Comparison of ENCODE assay signal across 8 cellular contexts in genomic region chr10:119651514-119652327, GRCh38. TPM values are rescaled to one million over a fixed set of nuclear protein-coding genes. Genes with fewer than 3 reads are reported as not detected.
A peak's percentile ranks its signal among the peaks of the same experiment; 100 is the strongest.
DNase-seq lines count a peak whose midpoint lies in the region; ATAC-seq and TF ChIP-seq lines count a peak whose summit lies in the region.

No MANE protein-coding gene starts in this region.

- H3K27ac ChIP-seq in gastroesophageal sphincter = peak overlapping the region; percentile 93 to 99 (median 98)

- TF ChIP-seq CTCF in gastroesophageal sphincter (IDR thresholded peaks at IDR 0.05) (no peak), progenitor cell of endocrine pancreas (IDR thresholded peaks at IDR 0.05; ENCODE audit: unreplicated experiment) (no peak)

- peak overlapping the region; percentile 94 for H3K27ac Mint-ChIP-seq in progenitor cell of endocrine pancreas

- peak; percentile 63 for DNase-seq in activated CD8-positive, alpha-beta memory T cell treated with anti-CD3 and anti-CD28 coated beads for 24 hours
- no peak for DNase-seq in activated CD8-positive, alpha-beta memory T cell treated with anti-CD3 and anti-CD28 coated beads, Interleukin-2, amount 50 U/mL, for 4 hours
- DNase-seq in activated T-cell treated with anti-CD3 and anti-CD28 coated beads, Interleukin-2, amount 50 U/mL, for 4 hours = peak; percentile 9
- peak; percentile 33 for DNase-seq in progenitor cell of endocrine pancreas (ENCODE audit: low spot score, unreplicated experiment)
- DNase-seq in Ammon's horn (ENCODE audit: low spot score) = no peak
- DNase-seq in NCI-H226 = no peak

- peak overlapping the region; percentile 87 for H3K4me3 Mint-ChIP-seq in activated T-cell treated with anti-CD3 and anti-CD28 coated beads, Interleukin-2, amount 50 U/mL, for 4 hours
- H3K4me3 Mint-ChIP-seq in progenitor cell of endocrine pancreas (ENCODE audit: low read depth) = peak overlapping the region; percentile 81

- no CpG with 5 or more reads among the region's 106 CpGs for WGBS in gastroesophageal sphincter (ENCODE audit: low coverage in 1 of 2), 2 donors

- peak; percentile 2 to 92 for TF ChIP-seq POLR2A in gastroesophageal sphincter (IDR thresholded peaks at IDR 0.05)

- peaks cover 0 to 49% (median 31%) of the 10 kb centered on the region in 3 donors for H3K4me1 ChIP-seq in gastroesophageal sphincter

- ATAC-seq in HG03280 (IDR thresholded peaks at IDR 0.05; ENCODE audit: unreplicated experiment) (peak; percentile 18), gastroesophageal sphincter (peak; percentile 15)
- peak; percentile 6 for ATAC-seq in activated T-cell treated with anti-CD3 and anti-CD28 coated beads, Interleukin-2, amount 50 U/mL, for 4 hours

- H3K27me3 Mint-ChIP-seq in activated T-cell treated with anti-CD3 and anti-CD28 coated beads, Interleukin-2, amount 50 U/mL, for 4 hours (ENCODE audit: low read depth) = no peaks in the 10 kb centered on the region
- no peaks in the 10 kb centered on the region for H3K27me3 Mint-ChIP-seq in progenitor cell of endocrine pancreas

- no peaks in the 10 kb centered on the region for H3K9me3 Mint-ChIP-seq in activated T-cell treated with anti-CD3 and anti-CD28 coated beads, Interleukin-2, amount 50 U/mL, for 4 hours
- no peaks in the 10 kb centered on the region for H3K9me3 Mint-ChIP-seq in progenitor cell of endocrine pancreas (ENCODE audit: low read depth)

- H3K4me3 ChIP-seq in gastroesophageal sphincter = peak overlapping the region; percentile 76 to 96

- no peaks in the 10 kb centered on the region for H3K36me3 Mint-ChIP-seq in activated T-cell treated with anti-CD3 and anti-CD28 coated beads, Interleukin-2, amount 50 U/mL, for 4 hours (ENCODE audit: insufficient read depth)
- peaks cover 3% of the 10 kb centered on the region for H3K36me3 Mint-ChIP-seq in progenitor cell of endocrine pancreas (ENCODE audit: insufficient read depth)

- no peaks in the 10 kb centered on the region for H3K27me3 ChIP-seq in gastroesophageal sphincter

- H3K9me3 ChIP-seq in gastroesophageal sphincter = no peaks in the 10 kb centered on the region

- H3K4me1 Mint-ChIP-seq in activated T-cell treated with anti-CD3 and anti-CD28 coated beads, Interleukin-2, amount 50 U/mL, for 4 hours (ENCODE audit: low read depth) = peaks cover 48% of the 10 kb centered on the region
- peaks cover 26% of the 10 kb centered on the region for H3K4me1 Mint-ChIP-seq in progenitor cell of endocrine pancreas (ENCODE audit: low read depth)

- TF ChIP-seq EP300 in gastroesophageal sphincter (IDR thresholded peaks at IDR 0.05) = no peak

- H3K36me3 ChIP-seq in gastroesophageal sphincter = no peaks in the 10 kb centered on the region

RNA-seq across cellular contexts. Expression of gene BAG3, which starts 0.5 kb away (rescaled TPM):
- total RNA-seq in activated T-cell treated with anti-CD3 and anti-CD28 coated beads, Interleukin-2, amount 50 U/mL, for 4 hours = 10 to 100 TPM; 14.7 to 21.6 (median 15.8) TPM
- total RNA-seq in gastroesophageal sphincter (10 to 100 TPM; 31.2 to 80.4 (median 61.4) TPM), progenitor cell of endocrine pancreas (18.0 and 19.2 TPM in 2 replicates)

RNA-seq across cellular contexts. Expression of gene TIAL1, which starts 55.0 kb away (rescaled TPM):
- 100 to 1,000 TPM; 177 TPM for total RNA-seq in activated T-cell treated with anti-CD3 and anti-CD28 coated beads, Interleukin-2, amount 50 U/mL, for 4 hours
- total RNA-seq in gastroesophageal sphincter (100 to 1,000 TPM in 1 of 4 donors, 10 to 100 TPM in 3; 53.6 to 117 (median 57.9) TPM), progenitor cell of endocrine pancreas (177 and 189 TPM in 2 replicates)

Comparison
In these comparisons a context has a peak if more than half of its experiments do, and no peak if none do; other contexts are left out.
1. DNase-seq: peak in activated CD8-positive, alpha-beta memory T cell treated with anti-CD3 and anti-CD28 coated beads for 24 hours (single experiment), activated T-cell treated with anti-CD3 and anti-CD28 coated beads, Interleukin-2, amount 50 U/mL, for 4 hours (single experiment) and progenitor cell of endocrine pancreas (single experiment); none in activated CD8-positive, alpha-beta memory T cell treated with anti-CD3 and anti-CD28 coated beads, Interleukin-2, amount 50 U/mL, for 4 hours (single experiment), Ammon's horn (single experiment) and NCI-H226 (single experiment).
2. Peak in every context shown above with its lines, with median percentiles within 50 percentile points of each other: ATAC-seq.